1 cellular context compared by ENCODE assay signal in the genomic region with DNA sequence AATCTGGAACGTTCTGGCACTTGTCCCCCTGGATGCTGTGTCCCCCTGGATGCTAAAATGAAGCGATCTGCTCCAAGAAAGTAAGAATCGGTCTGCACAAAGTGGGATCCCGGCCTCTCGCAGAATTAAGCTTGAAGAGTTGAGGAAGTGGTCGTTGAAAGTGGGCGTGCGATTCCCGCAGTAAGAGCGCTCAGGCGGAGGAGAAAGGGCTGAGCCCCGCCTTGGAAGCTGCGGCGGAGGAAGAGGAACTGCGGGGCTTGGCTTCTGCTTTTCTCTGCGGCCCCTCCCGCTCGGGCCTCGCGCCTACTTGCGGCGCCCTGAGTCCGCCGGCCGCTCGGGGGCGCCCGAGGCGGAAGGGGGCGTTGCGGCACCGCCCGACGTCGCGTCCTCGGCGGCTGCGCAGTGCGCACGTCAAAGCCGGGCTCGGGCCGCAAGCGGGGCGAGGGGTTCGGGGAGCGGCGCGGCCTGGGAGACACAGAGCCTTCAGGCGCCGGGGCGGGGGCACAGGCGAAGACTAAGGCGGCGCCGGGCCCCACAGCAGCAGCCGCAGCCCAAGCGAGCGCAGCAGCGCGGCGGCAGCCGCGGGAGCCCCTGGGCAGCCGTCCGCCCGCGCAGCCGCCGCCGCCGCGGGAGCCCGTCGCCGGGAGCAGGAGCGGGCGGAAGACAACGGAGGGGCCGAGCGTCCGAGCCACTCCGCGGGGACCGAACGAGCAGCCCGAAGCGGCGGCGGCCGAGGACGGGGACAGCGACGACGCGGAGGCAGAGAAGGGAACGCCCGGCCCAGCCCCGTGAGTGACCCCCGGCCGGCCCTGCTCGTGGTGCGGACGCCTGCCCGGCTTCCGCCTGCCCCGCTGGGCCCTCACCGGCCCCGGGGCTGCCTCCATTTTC.
A peak's percentile ranks its signal among the peaks of the same experiment; 100 is the strongest.
TF ChIP-seq lines count a peak whose summit lies in the region.

A gene (plus strand): TSS at position 400 of the 888 bp plus-strand sequence. CDS start 47,160 bp downstream, outside the sequence.

TF ChIP-seq in K562, 482 proteins besides CTCF, POLR2A, EP300 and RAD21 (continued from another document and continues in another):
- TF ChIP-seq, protein P1, sequence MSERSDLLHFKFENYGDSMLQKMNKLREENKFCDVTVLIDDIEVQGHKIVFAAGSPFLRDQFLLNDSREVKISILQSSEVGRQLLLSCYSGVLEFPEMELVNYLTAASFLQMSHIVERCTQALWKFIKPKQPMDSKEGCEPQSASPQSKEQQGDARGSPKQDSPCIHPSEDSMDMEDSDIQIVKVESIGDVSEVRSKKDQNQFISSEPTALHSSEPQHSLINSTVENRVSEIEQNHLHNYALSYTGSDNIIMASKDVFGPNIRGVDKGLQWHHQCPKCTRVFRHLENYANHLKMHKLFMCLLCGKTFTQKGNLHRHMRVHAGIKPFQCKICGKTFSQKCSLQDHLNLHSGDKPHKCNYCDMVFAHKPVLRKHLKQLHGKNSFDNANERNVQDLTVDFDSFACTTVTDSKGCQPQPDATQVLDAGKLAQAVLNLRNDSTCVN (CRISPR knock-in tag; IDR thresholded peaks at IDR 0.05) = no peak
- TF ChIP-seq POLR3A (IDR thresholded peaks at IDR 0.05; ENCODE audit: borderline replicate concordance, extremely low read depth, insufficient read depth, insufficient read length) = no peak
- TF ChIP-seq MBD2 (IDR thresholded peaks at IDR 0.05; ENCODE audit: borderline replicate concordance, low read depth) = 0 out of 2 replicates have a peak, but pooled peaks have one; percentile 11
- TF ChIP-seq ZBTB17 (CRISPR knock-in tag; IDR thresholded peaks at IDR 0.05) = no peak
- TF ChIP-seq ZNF175 (CRISPR knock-in tag; IDR thresholded peaks at IDR 0.05; ENCODE audit: low read depth) = no peak
- TF ChIP-seq KDM4B (IDR thresholded peaks at IDR 0.05; ENCODE audit: borderline replicate concordance in 2 of 2, low read depth in 1 of 2) = 0 out of 4 replicates have a peak, but pooled peaks of 1 of the 2 experiments have one; percentile 63
- TF ChIP-seq NONO (IDR thresholded peaks at IDR 0.05; ENCODE audit: low read depth in 2 of 2, low read length in 1 of 2) = 0 out of 4 replicates have a peak, but pooled peaks of 1 of the 2 experiments have one; percentile 38
- TF ChIP-seq, protein P2, sequence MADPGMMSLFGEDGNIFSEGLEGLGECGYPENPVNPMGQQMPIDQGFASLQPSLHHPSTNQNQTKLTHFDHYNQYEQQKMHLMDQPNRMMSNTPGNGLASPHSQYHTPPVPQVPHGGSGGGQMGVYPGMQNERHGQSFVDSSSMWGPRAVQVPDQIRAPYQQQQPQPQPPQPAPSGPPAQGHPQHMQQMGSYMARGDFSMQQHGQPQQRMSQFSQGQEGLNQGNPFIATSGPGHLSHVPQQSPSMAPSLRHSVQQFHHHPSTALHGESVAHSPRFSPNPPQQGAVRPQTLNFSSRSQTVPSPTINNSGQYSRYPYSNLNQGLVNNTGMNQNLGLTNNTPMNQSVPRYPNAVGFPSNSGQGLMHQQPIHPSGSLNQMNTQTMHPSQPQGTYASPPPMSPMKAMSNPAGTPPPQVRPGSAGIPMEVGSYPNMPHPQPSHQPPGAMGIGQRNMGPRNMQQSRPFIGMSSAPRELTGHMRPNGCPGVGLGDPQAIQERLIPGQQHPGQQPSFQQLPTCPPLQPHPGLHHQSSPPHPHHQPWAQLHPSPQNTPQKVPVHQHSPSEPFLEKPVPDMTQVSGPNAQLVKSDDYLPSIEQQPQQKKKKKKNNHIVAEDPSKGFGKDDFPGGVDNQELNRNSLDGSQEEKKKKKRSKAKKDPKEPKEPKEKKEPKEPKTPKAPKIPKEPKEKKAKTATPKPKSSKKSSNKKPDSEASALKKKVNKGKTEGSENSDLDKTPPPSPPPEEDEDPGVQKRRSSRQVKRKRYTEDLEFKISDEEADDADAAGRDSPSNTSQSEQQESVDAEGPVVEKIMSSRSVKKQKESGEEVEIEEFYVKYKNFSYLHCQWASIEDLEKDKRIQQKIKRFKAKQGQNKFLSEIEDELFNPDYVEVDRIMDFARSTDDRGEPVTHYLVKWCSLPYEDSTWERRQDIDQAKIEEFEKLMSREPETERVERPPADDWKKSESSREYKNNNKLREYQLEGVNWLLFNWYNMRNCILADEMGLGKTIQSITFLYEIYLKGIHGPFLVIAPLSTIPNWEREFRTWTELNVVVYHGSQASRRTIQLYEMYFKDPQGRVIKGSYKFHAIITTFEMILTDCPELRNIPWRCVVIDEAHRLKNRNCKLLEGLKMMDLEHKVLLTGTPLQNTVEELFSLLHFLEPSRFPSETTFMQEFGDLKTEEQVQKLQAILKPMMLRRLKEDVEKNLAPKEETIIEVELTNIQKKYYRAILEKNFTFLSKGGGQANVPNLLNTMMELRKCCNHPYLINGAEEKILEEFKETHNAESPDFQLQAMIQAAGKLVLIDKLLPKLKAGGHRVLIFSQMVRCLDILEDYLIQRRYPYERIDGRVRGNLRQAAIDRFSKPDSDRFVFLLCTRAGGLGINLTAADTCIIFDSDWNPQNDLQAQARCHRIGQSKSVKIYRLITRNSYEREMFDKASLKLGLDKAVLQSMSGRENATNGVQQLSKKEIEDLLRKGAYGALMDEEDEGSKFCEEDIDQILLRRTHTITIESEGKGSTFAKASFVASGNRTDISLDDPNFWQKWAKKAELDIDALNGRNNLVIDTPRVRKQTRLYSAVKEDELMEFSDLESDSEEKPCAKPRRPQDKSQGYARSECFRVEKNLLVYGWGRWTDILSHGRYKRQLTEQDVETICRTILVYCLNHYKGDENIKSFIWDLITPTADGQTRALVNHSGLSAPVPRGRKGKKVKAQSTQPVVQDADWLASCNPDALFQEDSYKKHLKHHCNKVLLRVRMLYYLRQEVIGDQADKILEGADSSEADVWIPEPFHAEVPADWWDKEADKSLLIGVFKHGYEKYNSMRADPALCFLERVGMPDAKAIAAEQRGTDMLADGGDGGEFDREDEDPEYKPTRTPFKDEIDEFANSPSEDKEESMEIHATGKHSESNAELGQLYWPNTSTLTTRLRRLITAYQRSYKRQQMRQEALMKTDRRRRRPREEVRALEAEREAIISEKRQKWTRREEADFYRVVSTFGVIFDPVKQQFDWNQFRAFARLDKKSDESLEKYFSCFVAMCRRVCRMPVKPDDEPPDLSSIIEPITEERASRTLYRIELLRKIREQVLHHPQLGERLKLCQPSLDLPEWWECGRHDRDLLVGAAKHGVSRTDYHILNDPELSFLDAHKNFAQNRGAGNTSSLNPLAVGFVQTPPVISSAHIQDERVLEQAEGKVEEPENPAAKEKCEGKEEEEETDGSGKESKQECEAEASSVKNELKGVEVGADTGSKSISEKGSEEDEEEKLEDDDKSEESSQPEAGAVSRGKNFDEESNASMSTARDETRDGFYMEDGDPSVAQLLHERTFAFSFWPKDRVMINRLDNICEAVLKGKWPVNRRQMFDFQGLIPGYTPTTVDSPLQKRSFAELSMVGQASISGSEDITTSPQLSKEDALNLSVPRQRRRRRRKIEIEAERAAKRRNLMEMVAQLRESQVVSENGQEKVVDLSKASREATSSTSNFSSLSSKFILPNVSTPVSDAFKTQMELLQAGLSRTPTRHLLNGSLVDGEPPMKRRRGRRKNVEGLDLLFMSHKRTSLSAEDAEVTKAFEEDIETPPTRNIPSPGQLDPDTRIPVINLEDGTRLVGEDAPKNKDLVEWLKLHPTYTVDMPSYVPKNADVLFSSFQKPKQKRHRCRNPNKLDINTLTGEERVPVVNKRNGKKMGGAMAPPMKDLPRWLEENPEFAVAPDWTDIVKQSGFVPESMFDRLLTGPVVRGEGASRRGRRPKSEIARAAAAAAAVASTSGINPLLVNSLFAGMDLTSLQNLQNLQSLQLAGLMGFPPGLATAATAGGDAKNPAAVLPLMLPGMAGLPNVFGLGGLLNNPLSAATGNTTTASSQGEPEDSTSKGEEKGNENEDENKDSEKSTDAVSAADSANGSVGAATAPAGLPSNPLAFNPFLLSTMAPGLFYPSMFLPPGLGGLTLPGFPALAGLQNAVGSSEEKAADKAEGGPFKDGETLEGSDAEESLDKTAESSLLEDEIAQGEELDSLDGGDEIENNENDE (IDR thresholded peaks at IDR 0.05; ENCODE audit: low read depth, low read length) = no peak
- peak; percentile 71 for TF ChIP-seq HCFC1 (IDR thresholded peaks at IDR 0.05; ENCODE audit: low read depth, low read length)
- TF ChIP-seq SIRT6 (IDR thresholded peaks at IDR 0.05; ENCODE audit: low read depth, low read length) = no peak
- TF ChIP-seq POLR2AphosphoS5 (IDR thresholded peaks at IDR 0.05; ENCODE audit: control insufficient read depth, insufficient read depth, low read depth, low read length) = peak; percentile 73; the same call in 1 of the 2 replicates
- TF ChIP-seq KDM5B (IDR thresholded peaks at IDR 0.05; ENCODE audit: insufficient replicate concordance, low read depth, low read length) = peak; percentile 36
- peak; percentile 80 for TF ChIP-seq SP1 (CRISPR knock-in tag; IDR thresholded peaks at IDR 0.05)
- no peak for TF ChIP-seq CHD4 (IDR thresholded peaks at IDR 0.05; ENCODE audit: insufficient read depth, insufficient replicate concordance, low read depth, low read length, poor library complexity, severe bottlenecking)
- TF ChIP-seq, protein P3, sequence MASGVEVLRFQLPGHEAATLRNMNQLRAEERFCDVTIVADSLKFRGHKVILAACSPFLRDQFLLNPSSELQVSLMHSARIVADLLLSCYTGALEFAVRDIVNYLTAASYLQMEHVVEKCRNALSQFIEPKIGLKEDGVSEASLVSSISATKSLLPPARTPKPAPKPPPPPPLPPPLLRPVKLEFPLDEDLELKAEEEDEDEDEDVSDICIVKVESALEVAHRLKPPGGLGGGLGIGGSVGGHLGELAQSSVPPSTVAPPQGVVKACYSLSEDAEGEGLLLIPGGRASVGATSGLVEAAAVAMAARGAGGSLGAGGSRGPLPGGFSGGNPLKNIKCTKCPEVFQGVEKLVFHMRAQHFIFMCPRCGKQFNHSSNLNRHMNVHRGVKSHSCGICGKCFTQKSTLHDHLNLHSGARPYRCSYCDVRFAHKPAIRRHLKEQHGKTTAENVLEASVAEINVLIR (CRISPR knock-in tag; IDR thresholded peaks at IDR 0.05) = 0 out of 2 replicates have a peak, but pooled peaks have one; percentile 10
- TF ChIP-seq ATF1 (CRISPR knock-in tag; IDR thresholded peaks at IDR 0.05) = no peak
- peak; percentile 39 for TF ChIP-seq ATF1 (tag; IDR thresholded peaks at IDR 0.05)
- TF ChIP-seq COPS2 (conservative IDR thresholded peaks at IDR 0.05) = no peak
- 0 out of 2 replicates have a peak, but pooled peaks have one; percentile 12 for TF ChIP-seq ARID1B (IDR thresholded peaks at IDR 0.05)
- TF ChIP-seq SPI1 (IDR thresholded peaks at IDR 0.05; ENCODE audit: borderline replicate concordance, low read depth, low read length) = peak; percentile 98
- TF ChIP-seq, protein P4, sequence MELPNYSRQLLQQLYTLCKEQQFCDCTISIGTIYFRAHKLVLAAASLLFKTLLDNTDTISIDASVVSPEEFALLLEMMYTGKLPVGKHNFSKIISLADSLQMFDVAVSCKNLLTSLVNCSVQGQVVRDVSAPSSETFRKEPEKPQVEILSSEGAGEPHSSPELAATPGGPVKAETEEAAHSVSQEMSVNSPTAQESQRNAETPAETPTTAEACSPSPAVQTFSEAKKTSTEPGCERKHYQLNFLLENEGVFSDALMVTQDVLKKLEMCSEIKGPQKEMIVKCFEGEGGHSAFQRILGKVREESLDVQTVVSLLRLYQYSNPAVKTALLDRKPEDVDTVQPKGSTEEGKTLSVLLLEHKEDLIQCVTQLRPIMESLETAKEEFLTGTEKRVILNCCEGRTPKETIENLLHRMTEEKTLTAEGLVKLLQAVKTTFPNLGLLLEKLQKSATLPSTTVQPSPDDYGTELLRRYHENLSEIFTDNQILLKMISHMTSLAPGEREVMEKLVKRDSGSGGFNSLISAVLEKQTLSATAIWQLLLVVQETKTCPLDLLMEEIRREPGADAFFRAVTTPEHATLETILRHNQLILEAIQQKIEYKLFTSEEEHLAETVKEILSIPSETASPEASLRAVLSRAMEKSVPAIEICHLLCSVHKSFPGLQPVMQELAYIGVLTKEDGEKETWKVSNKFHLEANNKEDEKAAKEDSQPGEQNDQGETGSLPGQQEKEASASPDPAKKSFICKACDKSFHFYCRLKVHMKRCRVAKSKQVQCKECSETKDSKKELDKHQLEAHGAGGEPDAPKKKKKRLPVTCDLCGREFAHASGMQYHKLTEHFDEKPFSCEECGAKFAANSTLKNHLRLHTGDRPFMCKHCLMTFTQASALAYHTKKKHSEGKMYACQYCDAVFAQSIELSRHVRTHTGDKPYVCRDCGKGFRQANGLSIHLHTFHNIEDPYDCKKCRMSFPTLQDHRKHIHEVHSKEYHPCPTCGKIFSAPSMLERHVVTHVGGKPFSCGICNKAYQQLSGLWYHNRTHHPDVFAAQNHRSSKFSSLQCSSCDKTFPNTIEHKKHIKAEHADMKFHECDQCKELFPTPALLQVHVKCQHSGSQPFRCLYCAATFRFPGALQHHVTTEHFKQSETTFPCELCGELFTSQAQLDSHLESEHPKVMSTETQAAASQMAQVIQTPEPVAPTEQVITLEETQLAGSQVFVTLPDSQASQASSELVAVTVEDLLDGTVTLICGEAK (IDR thresholded peaks at IDR 0.05) = 0 out of 2 replicates have a peak, but pooled peaks have one; percentile 38
- TF ChIP-seq, protein P4 (CRISPR knock-in tag; IDR thresholded peaks at IDR 0.05) = no peak
